1 cellular context compared by ENCODE assay signal in the genomic region with DNA sequence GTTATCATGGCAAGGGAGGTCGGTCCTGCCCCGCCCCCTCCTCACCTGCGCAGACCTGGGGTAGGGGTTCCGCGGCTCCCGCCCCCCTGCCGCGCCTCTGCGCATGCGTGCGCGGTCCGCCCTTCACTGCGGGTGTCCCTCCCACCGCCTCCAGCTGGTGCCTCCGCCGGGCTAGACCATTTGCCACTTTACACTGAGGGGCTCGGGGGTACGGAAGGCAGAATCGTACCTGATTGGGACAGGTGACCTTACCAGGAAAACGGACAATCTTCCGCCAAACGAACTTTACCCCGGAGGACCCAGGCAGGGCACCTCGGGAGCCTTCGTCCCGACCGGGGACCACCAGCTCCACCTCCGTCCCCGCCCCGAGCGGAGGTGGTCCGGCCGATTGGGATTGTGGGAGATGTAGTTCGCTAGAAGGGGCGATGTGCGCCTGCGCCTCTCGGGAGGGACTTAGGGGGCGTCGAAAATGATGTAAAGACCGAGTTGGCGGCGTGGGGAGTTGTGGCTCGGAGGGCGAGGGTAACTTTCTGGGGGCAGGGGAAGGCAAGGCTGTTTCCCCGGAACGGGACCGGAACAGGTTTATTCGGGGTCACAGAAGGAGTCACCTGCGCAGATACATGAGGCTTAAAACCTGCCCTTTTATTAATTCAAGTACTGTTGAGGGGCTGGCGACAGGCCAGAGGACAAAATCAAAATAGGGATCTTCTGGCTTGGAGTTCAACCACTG.
TF ChIP-seq lines count a peak whose summit lies in the region.

A gene with protein sequence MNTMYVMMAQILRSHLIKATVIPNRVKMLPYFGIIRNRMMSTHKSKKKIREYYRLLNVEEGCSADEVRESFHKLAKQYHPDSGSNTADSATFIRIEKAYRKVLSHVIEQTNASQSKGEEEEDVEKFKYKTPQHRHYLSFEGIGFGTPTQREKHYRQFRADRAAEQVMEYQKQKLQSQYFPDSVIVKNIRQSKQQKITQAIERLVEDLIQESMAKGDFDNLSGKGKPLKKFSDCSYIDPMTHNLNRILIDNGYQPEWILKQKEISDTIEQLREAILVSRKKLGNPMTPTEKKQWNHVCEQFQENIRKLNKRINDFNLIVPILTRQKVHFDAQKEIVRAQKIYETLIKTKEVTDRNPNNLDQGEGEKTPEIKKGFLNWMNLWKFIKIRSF (minus strand): TSS at position 344 of the 730 bp plus-strand sequence. CDS start 2,323 bp downstream, outside the sequence.

TF ChIP-seq in HepG2, 621 proteins besides CTCF, POLR2A, EP300 and RAD21 (continued from another document and continues in another):
- TF ChIP-seq, protein P1, sequence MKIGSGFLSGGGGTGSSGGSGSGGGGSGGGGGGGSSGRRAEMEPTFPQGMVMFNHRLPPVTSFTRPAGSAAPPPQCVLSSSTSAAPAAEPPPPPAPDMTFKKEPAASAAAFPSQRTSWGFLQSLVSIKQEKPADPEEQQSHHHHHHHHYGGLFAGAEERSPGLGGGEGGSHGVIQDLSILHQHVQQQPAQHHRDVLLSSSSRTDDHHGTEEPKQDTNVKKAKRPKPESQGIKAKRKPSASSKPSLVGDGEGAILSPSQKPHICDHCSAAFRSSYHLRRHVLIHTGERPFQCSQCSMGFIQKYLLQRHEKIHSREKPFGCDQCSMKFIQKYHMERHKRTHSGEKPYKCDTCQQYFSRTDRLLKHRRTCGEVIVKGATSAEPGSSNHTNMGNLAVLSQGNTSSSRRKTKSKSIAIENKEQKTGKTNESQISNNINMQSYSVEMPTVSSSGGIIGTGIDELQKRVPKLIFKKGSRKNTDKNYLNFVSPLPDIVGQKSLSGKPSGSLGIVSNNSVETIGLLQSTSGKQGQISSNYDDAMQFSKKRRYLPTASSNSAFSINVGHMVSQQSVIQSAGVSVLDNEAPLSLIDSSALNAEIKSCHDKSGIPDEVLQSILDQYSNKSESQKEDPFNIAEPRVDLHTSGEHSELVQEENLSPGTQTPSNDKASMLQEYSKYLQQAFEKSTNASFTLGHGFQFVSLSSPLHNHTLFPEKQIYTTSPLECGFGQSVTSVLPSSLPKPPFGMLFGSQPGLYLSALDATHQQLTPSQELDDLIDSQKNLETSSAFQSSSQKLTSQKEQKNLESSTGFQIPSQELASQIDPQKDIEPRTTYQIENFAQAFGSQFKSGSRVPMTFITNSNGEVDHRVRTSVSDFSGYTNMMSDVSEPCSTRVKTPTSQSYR (CRISPR knock-in tag; IDR thresholded peaks at IDR 0.05; ENCODE audit: borderline replicate concordance) = peak; percentile 7; the same call in 1 of the 2 replicates
- TF ChIP-seq POLR2AphosphoS5 (IDR thresholded peaks at IDR 0.05; ENCODE audit: low read depth, low read length) (peak; percentile 93), YEATS2 (CRISPR knock-in tag; IDR thresholded peaks at IDR 0.05; ENCODE audit: borderline replicate concordance) (peak; percentile 47; the same call in 1 of the 2 replicates), ZNF747 (CRISPR knock-in tag; IDR thresholded peaks at IDR 0.05; ENCODE audit: borderline replicate concordance) (peak; percentile 39; the same call in 1 of the 2 replicates), JARID2 (CRISPR knock-in tag; IDR thresholded peaks at IDR 0.05; ENCODE audit: insufficient replicate concordance) (no peak), ZNF772 (CRISPR knock-in tag; IDR thresholded peaks at IDR 0.05) (peak; percentile 81), ASH2L (IDR thresholded peaks at IDR 0.05; ENCODE audit: insufficient read length, low read depth, low read length) (peak; percentile 84), ZNF615 (CRISPR knock-in tag; IDR thresholded peaks at IDR 0.05; ENCODE audit: borderline replicate concordance) (no peak), ZNF850 (CRISPR knock-in tag; conservative IDR thresholded peaks at IDR 0.05) (no peak), HOXA7 (CRISPR knock-in tag; IDR thresholded peaks at IDR 0.05) (no peak), PHF5A (CRISPR knock-in tag; IDR thresholded peaks at IDR 0.05; ENCODE audit: low read depth, unreplicated experiment) (no peak), U2AF1 (optimal IDR thresholded peaks at IDR 0.05; ENCODE audit: low read depth, low read length) (no peak), RFX3 (CRISPR knock-in tag; IDR thresholded peaks at IDR 0.05) (no peak), ZNF614 (CRISPR knock-in tag; IDR thresholded peaks at IDR 0.05; ENCODE audit: borderline replicate concordance) (peak; percentile 60; the same call in 1 of the 2 replicates), MAFG (CRISPR knock-in tag; IDR thresholded peaks at IDR 0.05) (no peak), TP53 (CRISPR knock-in tag; conservative IDR thresholded peaks at IDR 0.05) (no peak), KLF6 (CRISPR knock-in tag; IDR thresholded peaks at IDR 0.05) (no peak; the same call in 1 of the 2 replicates), ZNF337 (CRISPR knock-in tag; IDR thresholded peaks at IDR 0.05; ENCODE audit: borderline replicate concordance, low read depth) (0 out of 2 replicates have a peak, but pooled peaks have one; percentile 40), FOXO1 (CRISPR knock-in tag; IDR thresholded peaks at IDR 0.05) (peak; percentile 37; the same call in 1 of the 2 replicates), ATF7 (IDR thresholded peaks at IDR 0.05) (no peak), ATF7 (CRISPR knock-in tag; IDR thresholded peaks at IDR 0.05) (no peak), THYN1 (CRISPR knock-in tag; IDR thresholded peaks at IDR 0.05; ENCODE audit: borderline replicate concordance, low read depth) (no peak), ZNF296 (CRISPR knock-in tag; conservative IDR thresholded peaks at IDR 0.05) (no peak), ZFP90 (CRISPR knock-in tag; IDR thresholded peaks at IDR 0.05; ENCODE audit: borderline replicate concordance) (peak; percentile 58; the same call in 1 of the 2 replicates), ZFP36L2 (CRISPR knock-in tag; IDR thresholded peaks at IDR 0.05) (no peak), ZNF331 (CRISPR knock-in tag; IDR thresholded peaks at IDR 0.05) (no peak), MXI1 (IDR thresholded peaks at IDR 0.05; ENCODE audit: borderline replicate concordance, low read depth, low read length) (peak; percentile 51; the same call in 1 of the 3 replicates), MIXL1 (CRISPR knock-in tag; IDR thresholded peaks at IDR 0.05) (no peak), HOXA3 (CRISPR knock-in tag; IDR thresholded peaks at IDR 0.05) (peak; percentile 31; the same call in 1 of the 2 replicates), ZNF260 (CRISPR knock-in tag; IDR thresholded peaks at IDR 0.05; ENCODE audit: borderline replicate concordance, low read depth) (no peak), ZNF274 (CRISPR knock-in tag; IDR thresholded peaks at IDR 0.05) (peak; percentile 88), JUN (CRISPR knock-in tag; IDR thresholded peaks at IDR 0.05) (no peak), HNF4G (IDR thresholded peaks at IDR 0.05; ENCODE audit: borderline replicate concordance, low read depth, low read length) (no peak), HNF4G (CRISPR knock-in tag; IDR thresholded peaks at IDR 0.05; ENCODE audit: borderline replicate concordance, low read depth) (no peak), PHF20 (CRISPR knock-in tag; IDR thresholded peaks at IDR 0.05) (0 out of 2 replicates have a peak, but pooled peaks have one; percentile 32), NR3C1 (CRISPR knock-in tag; IDR thresholded peaks at IDR 0.05) (no peak), GATAD1 (CRISPR knock-in tag; IDR thresholded peaks at IDR 0.05) (peak; percentile 40; the same call in 1 of the 2 replicates)
- TF ChIP-seq, protein P2, sequence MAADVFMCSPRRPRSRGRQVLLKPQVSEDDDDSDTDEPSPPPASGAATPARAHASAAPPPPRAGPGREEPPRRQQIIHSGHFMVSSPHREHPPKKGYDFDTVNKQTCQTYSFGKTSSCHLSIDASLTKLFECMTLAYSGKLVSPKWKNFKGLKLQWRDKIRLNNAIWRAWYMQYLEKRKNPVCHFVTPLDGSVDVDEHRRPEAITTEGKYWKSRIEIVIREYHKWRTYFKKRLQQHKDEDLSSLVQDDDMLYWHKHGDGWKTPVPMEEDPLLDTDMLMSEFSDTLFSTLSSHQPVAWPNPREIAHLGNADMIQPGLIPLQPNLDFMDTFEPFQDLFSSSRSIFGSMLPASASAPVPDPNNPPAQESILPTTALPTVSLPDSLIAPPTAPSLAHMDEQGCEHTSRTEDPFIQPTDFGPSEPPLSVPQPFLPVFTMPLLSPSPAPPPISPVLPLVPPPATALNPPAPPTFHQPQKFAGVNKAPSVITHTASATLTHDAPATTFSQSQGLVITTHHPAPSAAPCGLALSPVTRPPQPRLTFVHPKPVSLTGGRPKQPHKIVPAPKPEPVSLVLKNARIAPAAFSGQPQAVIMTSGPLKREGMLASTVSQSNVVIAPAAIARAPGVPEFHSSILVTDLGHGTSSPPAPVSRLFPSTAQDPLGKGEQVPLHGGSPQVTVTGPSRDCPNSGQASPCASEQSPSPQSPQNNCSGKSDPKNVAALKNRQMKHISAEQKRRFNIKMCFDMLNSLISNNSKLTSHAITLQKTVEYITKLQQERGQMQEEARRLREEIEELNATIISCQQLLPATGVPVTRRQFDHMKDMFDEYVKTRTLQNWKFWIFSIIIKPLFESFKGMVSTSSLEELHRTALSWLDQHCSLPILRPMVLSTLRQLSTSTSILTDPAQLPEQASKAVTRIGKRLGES (CRISPR knock-in tag; IDR thresholded peaks at IDR 0.05; ENCODE audit: borderline replicate concordance) = no peak
- TF ChIP-seq, protein P3, sequence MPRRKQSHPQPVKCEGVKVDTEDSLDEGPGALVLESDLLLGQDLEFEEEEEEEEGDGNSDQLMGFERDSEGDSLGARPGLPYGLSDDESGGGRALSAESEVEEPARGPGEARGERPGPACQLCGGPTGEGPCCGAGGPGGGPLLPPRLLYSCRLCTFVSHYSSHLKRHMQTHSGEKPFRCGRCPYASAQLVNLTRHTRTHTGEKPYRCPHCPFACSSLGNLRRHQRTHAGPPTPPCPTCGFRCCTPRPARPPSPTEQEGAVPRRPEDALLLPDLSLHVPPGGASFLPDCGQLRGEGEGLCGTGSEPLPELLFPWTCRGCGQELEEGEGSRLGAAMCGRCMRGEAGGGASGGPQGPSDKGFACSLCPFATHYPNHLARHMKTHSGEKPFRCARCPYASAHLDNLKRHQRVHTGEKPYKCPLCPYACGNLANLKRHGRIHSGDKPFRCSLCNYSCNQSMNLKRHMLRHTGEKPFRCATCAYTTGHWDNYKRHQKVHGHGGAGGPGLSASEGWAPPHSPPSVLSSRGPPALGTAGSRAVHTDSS (CRISPR knock-in tag; conservative IDR thresholded peaks at IDR 0.05) = no peak
- TF ChIP-seq, protein P4, sequence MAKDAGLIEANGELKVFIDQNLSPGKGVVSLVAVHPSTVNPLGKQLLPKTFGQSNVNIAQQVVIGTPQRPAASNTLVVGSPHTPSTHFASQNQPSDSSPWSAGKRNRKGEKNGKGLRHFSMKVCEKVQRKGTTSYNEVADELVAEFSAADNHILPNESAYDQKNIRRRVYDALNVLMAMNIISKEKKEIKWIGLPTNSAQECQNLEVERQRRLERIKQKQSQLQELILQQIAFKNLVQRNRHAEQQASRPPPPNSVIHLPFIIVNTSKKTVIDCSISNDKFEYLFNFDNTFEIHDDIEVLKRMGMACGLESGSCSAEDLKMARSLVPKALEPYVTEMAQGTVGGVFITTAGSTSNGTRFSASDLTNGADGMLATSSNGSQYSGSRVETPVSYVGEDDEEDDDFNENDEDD (CRISPR knock-in tag; IDR thresholded peaks at IDR 0.05; ENCODE audit: borderline replicate concordance) = peak; percentile 62; the same call in 1 of the 2 replicates
- TF ChIP-seq, protein P5, sequence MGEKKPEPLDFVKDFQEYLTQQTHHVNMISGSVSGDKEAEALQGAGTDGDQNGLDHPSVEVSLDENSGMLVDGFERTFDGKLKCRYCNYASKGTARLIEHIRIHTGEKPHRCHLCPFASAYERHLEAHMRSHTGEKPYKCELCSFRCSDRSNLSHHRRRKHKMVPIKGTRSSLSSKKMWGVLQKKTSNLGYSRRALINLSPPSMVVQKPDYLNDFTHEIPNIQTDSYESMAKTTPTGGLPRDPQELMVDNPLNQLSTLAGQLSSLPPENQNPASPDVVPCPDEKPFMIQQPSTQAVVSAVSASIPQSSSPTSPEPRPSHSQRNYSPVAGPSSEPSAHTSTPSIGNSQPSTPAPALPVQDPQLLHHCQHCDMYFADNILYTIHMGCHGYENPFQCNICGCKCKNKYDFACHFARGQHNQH (CRISPR knock-in tag; IDR thresholded peaks at IDR 0.05) = 0 out of 2 replicates have a peak, but pooled peaks have one; percentile 30
- TF ChIP-seq, protein P6, sequence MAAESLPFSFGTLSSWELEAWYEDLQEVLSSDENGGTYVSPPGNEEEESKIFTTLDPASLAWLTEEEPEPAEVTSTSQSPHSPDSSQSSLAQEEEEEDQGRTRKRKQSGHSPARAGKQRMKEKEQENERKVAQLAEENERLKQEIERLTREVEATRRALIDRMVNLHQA (CRISPR knock-in tag; IDR thresholded peaks at IDR 0.05) = no peak
- TF ChIP-seq, protein P7, sequence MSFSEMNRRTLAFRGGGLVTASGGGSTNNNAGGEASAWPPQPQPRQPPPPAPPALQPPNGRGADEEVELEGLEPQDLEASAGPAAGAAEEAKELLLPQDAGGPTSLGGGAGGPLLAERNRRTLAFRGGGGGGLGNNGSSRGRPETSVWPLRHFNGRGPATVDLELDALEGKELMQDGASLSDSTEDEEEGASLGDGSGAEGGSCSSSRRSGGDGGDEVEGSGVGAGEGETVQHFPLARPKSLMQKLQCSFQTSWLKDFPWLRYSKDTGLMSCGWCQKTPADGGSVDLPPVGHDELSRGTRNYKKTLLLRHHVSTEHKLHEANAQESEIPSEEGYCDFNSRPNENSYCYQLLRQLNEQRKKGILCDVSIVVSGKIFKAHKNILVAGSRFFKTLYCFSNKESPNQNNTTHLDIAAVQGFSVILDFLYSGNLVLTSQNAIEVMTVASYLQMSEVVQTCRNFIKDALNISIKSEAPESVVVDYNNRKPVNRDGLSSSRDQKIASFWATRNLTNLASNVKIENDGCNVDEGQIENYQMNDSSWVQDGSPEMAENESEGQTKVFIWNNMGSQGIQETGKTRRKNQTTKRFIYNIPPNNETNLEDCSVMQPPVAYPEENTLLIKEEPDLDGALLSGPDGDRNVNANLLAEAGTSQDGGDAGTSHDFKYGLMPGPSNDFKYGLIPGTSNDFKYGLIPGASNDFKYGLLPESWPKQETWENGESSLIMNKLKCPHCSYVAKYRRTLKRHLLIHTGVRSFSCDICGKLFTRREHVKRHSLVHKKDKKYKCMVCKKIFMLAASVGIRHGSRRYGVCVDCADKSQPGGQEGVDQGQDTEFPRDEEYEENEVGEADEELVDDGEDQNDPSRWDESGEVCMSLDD (CRISPR knock-in tag; IDR thresholded peaks at IDR 0.05; ENCODE audit: borderline replicate concordance) = no peak
- TF ChIP-seq, protein P8, sequence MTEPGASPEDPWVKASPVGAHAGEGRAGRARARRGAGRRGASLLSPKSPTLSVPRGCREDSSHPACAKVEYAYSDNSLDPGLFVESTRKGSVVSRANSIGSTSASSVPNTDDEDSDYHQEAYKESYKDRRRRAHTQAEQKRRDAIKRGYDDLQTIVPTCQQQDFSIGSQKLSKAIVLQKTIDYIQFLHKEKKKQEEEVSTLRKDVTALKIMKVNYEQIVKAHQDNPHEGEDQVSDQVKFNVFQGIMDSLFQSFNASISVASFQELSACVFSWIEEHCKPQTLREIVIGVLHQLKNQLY (CRISPR knock-in tag; IDR thresholded peaks at IDR 0.05) = 0 out of 2 replicates have a peak, but pooled peaks have one; percentile 20
- TF ChIP-seq, protein P9, sequence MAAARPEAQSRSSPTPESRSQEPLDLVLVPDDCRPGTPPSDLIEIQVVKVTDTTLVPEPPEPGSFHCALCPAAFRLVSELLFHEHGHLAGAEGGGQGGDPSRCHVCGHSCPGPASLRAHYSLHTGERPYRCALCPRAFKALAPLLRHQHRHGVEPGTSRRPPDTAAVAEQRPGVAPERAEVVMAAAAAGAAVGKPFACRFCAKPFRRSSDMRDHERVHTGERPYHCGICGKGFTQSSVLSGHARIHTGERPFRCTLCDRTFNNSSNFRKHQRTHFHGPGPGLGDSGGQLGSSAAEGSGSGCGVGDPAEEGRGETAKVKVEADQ (CRISPR knock-in tag; IDR thresholded peaks at IDR 0.05; ENCODE audit: borderline replicate concordance) = peak; percentile 82; the same call in 1 of the 2 replicates
